15 cellular contexts compared by ENCODE assay signal in genomic region chr7:32108651-32109050, GRCh38. TPM values are rescaled to one million over a fixed set of nuclear protein-coding genes. Genes with fewer than 3 reads are reported as not detected.
"Had no signal": no experiment of that assay in that cellular context is flagged by ENCODE, and none has a peak within 500 bp of the region (broad histone marks: within the 10 kb centered on the region; RNA-seq: fewer than 3 reads in every experiment).

No MANE protein-coding gene starts in this region.

- H3K4me3 ChIP-seq: pancreas, stomach, thoracic aorta had no signal

- H3K9me3 ChIP-seq: pancreas had no signal

- H3K4me1 Mint-ChIP-seq: activated B cell treated with CpG ODN at 0.5 μM for 24 hours; activated CD4-positive, alpha-beta T cell treated with anti-CD3 and anti-CD28 coated beads, Interleukin-2, amount 10 ng/mL, durations not matched to agents 7 days and 5 days; activated T-helper 17 cell treated with anti-CD3 and anti-CD28 coated beads, Interleukin-2, amount 50 U/mL, for 72 hours; neural crest cell had no signal

- H3K27me3 Mint-ChIP-seq: activated B cell treated with CpG ODN at 0.5 μM for 24 hours; activated CD4-positive, alpha-beta T cell treated with anti-CD3 and anti-CD28 coated beads, Interleukin-2, amount 10 ng/mL, durations not matched to agents 7 days and 5 days; activated T-helper 17 cell treated with anti-CD3 and anti-CD28 coated beads, Interleukin-2, amount 50 U/mL, for 72 hours had no signal

- H3K27me3 ChIP-seq: pancreas, stomach had no signal

- ATAC-seq: activated T-helper 17 cell treated with anti-CD3 and anti-CD28 coated beads, Interleukin-2, amount 50 U/mL, for 72 hours; pancreas had no signal

- H3K27ac Mint-ChIP-seq: activated B cell treated with CpG ODN at 0.5 μM for 24 hours; activated CD4-positive, alpha-beta T cell treated with anti-CD3 and anti-CD28 coated beads, Interleukin-2, amount 10 ng/mL, durations not matched to agents 7 days and 5 days; activated naive CD4-positive, alpha-beta T cell treated with anti-CD3 and anti-CD28 coated beads for 36 hours; activated T-helper 17 cell treated with anti-CD3 and anti-CD28 coated beads, Interleukin-2, amount 50 U/mL, for 72 hours; T-helper 1 cell treated with Interleukin-12 subunit alpha and Interleukin-12 subunit beta and Interleukin-4 antibody, amounts not matched to agents 30 μg/mL and 1 μg/mL, for 36 hours had no signal

- DNase-seq: activated B cell treated with CpG ODN at 0.5 μM for 24 hours; activated CD4-positive, alpha-beta T cell treated with anti-CD3 and anti-CD28 coated beads, Interleukin-2, amount 10 ng/mL, durations not matched to agents 7 days and 5 days; activated CD8-positive, alpha-beta memory T cell treated with anti-CD3 and anti-CD28 coated beads for 24 hours; activated naive CD4-positive, alpha-beta T cell treated with anti-CD3 and anti-CD28 coated beads for 36 hours; central memory CD4-positive, alpha-beta T cell; effector memory CD4-positive, alpha-beta T cell; kidney; pancreas; retina; small intestine; stomach had no signal

- H3K4me3 Mint-ChIP-seq: activated B cell treated with CpG ODN at 0.5 μM for 24 hours; activated CD4-positive, alpha-beta T cell treated with anti-CD3 and anti-CD28 coated beads, Interleukin-2, amount 10 ng/mL, durations not matched to agents 7 days and 5 days; activated naive CD4-positive, alpha-beta T cell treated with anti-CD3 and anti-CD28 coated beads for 36 hours; activated T-helper 17 cell treated with anti-CD3 and anti-CD28 coated beads, Interleukin-2, amount 50 U/mL, for 72 hours; neural crest cell; T-helper 1 cell treated with Interleukin-12 subunit alpha and Interleukin-12 subunit beta and Interleukin-4 antibody, amounts not matched to agents 30 μg/mL and 1 μg/mL, for 36 hours had no signal

- H3K4me1 ChIP-seq: pancreas, stomach had no signal

- H3K36me3 ChIP-seq: pancreas, stomach, thoracic aorta had no signal

- H3K27ac ChIP-seq: pancreas, stomach, thoracic aorta had no signal

RNA-seq across cellular contexts. Expression of gene PDE1C, which starts 38.4 kb away (rescaled TPM):
- total RNA-seq: activated B cell treated with CpG ODN at 0.5 μM for 24 hours; activated CD4-positive, alpha-beta T cell treated with anti-CD3 and anti-CD28 coated beads, Interleukin-2, amount 10 ng/mL, durations not matched to agents 7 days and 5 days; activated naive CD4-positive, alpha-beta T cell treated with anti-CD3 and anti-CD28 coated beads for 36 hours; activated T-helper 17 cell treated with anti-CD3 and anti-CD28 coated beads, Interleukin-2, amount 50 U/mL, for 72 hours had no signal
